In the genomic region with DNA sequence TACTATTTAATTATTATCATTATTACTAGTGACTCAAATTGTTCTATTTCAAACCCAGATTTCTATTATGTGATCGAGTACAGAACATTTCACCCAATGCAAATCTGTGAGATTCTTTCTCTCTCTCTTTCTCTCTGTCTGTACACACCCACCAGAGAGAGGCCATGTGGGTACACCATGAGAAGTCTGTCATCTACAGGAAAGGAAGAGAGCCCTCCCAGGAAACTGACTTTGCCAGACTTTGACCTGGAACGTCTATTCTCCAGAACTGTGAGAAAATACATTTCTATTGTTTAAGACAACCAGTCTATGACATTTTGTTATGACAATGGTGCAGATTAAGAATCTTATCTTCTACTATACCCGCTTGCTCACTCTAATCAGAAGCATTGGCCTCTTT, we compare ENCODE assay signal across 6 cellular contexts.
"Had no signal": no experiment of that assay in that cellular context is flagged by ENCODE, and none has a peak within 500 bp of the region (broad histone marks: within the 10 kb centered on the region; RNA-seq: fewer than 3 reads in every experiment).

No MANE protein-coding gene starts in this region.

- H3K4me3 ChIP-seq: K562 had no signal

- FAIRE-seq: HepG2, HTR-8/SVneo, K562 had no signal

- ATAC-seq: HepG2, K562 had no signal

- DNase-seq: IMR-90, KBM-7 had no signal

- H3K27ac ChIP-seq: HL-60 had no signal
